In the genomic region with DNA sequence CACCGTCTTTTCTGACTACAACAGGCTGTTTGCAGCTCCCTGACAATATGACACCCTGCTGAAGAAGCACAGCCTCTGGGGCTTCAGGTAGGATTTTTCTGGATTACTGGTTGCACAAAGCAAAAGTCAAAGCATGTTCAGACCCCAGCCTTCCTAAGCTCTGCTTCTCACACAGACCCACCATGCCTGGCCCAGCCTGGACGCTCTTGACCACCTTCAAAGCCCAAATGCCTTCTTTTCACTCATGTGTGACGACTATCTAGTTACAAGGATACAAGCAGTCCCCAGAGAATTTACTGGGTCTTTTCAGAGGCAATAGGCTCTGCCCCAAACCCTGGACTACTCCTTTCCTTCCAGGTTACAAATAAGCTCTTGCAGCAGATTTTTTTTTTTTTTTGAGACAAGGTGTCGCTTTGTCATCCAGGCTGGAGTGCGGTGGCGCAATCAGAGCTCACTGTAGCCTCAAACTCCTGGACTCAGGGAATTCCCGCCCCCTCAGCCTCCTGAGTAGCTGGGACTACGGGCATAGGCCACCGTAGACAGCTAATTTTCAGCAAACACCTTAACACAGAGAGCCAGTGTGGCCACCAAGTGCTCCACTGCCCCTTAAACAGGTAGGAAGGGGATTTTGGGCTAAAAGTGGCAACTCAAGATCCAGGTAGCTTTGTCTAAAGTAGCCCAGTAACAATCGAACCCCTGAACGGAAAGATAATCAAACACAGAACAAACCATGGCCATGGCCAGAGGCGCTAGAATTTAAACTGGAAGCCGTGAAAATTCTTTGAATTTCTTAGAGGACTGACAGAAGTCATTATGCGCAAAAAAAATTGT, we compare ENCODE assay signal across 1 cellular context.
TF ChIP-seq lines count a peak whose summit lies in the region.

No MANE protein-coding gene starts in this region.

TF ChIP-seq in HepG2, 621 proteins besides CTCF, POLR2A, EP300 and RAD21 (continued from another document and continues in another):
- peak; percentile 20; the same call in 1 of the 2 replicates for TF ChIP-seq HNF1B (CRISPR knock-in tag; IDR thresholded peaks at IDR 0.05)
- peak; percentile 28; the same call in 1 of the 2 replicates for TF ChIP-seq SOX13 (IDR thresholded peaks at IDR 0.05)
- TF ChIP-seq SOX13 (CRISPR knock-in tag; conservative IDR thresholded peaks at IDR 0.05 in 1 of 2, IDR thresholded peaks at IDR 0.05 in 1 of 2), result peak in 1 of 2 experiments; percentile 89; a peak in 2 of 4 replicates
- no peak for TF ChIP-seq SP4 (CRISPR knock-in tag; IDR thresholded peaks at IDR 0.05)
- TF ChIP-seq DPF2 (CRISPR knock-in tag; IDR thresholded peaks at IDR 0.05; ENCODE audit: borderline replicate concordance, low read depth), result peak; percentile 69
- no peak; the same call in 1 of the 2 replicates for TF ChIP-seq MAFF (IDR thresholded peaks at IDR 0.05; ENCODE audit: low read depth, low read length)
- 0 out of 2 replicates have a peak, but pooled peaks have one; percentile 61 for TF ChIP-seq ZNF383 (CRISPR knock-in tag; IDR thresholded peaks at IDR 0.05; ENCODE audit: borderline replicate concordance)
- no peak for TF ChIP-seq MED13 (CRISPR knock-in tag; IDR thresholded peaks at IDR 0.05)
- no peak for TF ChIP-seq RORA (CRISPR knock-in tag; IDR thresholded peaks at IDR 0.05)
- TF ChIP-seq PLSCR1 (CRISPR knock-in tag; IDR thresholded peaks at IDR 0.05; ENCODE audit: borderline replicate concordance), result no peak
- TF ChIP-seq, protein P1, sequence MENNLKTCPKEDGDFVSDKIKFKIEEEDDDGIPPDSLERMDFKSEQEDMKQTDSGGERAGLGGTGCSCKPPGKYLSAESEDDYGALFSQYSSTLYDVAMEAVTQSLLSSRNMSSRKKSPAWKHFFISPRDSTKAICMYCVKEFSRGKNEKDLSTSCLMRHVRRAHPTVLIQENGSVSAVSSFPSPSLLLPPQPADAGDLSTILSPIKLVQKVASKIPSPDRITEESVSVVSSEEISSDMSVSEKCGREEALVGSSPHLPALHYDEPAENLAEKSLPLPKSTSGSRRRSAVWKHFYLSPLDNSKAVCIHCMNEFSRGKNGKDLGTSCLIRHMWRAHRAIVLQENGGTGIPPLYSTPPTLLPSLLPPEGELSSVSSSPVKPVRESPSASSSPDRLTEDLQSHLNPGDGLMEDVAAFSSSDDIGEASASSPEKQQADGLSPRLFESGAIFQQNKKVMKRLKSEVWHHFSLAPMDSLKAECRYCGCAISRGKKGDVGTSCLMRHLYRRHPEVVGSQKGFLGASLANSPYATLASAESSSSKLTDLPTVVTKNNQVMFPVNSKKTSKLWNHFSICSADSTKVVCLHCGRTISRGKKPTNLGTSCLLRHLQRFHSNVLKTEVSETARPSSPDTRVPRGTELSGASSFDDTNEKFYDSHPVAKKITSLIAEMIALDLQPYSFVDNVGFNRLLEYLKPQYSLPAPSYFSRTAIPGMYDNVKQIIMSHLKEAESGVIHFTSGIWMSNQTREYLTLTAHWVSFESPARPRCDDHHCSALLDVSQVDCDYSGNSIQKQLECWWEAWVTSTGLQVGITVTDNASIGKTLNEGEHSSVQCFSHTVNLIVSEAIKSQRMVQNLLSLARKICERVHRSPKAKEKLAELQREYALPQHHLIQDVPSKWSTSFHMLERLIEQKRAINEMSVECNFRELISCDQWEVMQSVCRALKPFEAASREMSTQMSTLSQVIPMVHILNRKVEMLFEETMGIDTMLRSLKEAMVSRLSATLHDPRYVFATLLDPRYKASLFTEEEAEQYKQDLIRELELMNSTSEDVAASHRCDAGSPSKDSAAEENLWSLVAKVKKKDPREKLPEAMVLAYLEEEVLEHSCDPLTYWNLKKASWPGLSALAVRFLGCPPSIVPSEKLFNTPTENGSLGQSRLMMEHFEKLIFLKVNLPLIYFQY (CRISPR knock-in tag; IDR thresholded peaks at IDR 0.05; ENCODE audit: borderline replicate concordance), result no peak
- no peak for TF ChIP-seq ARID2 (CRISPR knock-in tag; IDR thresholded peaks at IDR 0.05; ENCODE audit: borderline replicate concordance)
- TF ChIP-seq, protein P2, sequence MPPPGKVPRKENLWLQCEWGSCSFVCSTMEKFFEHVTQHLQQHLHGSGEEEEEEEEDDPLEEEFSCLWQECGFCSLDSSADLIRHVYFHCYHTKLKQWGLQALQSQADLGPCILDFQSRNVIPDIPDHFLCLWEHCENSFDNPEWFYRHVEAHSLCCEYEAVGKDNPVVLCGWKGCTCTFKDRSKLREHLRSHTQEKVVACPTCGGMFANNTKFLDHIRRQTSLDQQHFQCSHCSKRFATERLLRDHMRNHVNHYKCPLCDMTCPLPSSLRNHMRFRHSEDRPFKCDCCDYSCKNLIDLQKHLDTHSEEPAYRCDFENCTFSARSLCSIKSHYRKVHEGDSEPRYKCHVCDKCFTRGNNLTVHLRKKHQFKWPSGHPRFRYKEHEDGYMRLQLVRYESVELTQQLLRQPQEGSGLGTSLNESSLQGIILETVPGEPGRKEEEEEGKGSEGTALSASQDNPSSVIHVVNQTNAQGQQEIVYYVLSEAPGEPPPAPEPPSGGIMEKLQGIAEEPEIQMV (CRISPR knock-in tag; IDR thresholded peaks at IDR 0.05; ENCODE audit: low read depth), result peak; percentile 58; the same call in 1 of the 2 replicates
- TF ChIP-seq ZNF549 (CRISPR knock-in tag; IDR thresholded peaks at IDR 0.05), result no peak
- no peak for TF ChIP-seq HOXA5 (CRISPR knock-in tag; IDR thresholded peaks at IDR 0.05)
- no peak for TF ChIP-seq ZBTB38 (CRISPR knock-in tag; IDR thresholded peaks at IDR 0.05)
- peak; percentile 18; the same call in 1 of the 2 replicates for TF ChIP-seq TCF7 (IDR thresholded peaks at IDR 0.05; ENCODE audit: low read depth)
- TF ChIP-seq ZBTB33 (CRISPR knock-in tag; IDR thresholded peaks at IDR 0.05), result no peak
- no peak for TF ChIP-seq HDAC6 (IDR thresholded peaks at IDR 0.05; ENCODE audit: low read depth, low read length)
- peak; percentile 84 for TF ChIP-seq XRCC5 (optimal IDR thresholded peaks at IDR 0.05; ENCODE audit: low read length)
- TF ChIP-seq ZNF101 (CRISPR knock-in tag; IDR thresholded peaks at IDR 0.05; ENCODE audit: borderline replicate concordance, low read depth), result no peak
- TF ChIP-seq, protein P3, sequence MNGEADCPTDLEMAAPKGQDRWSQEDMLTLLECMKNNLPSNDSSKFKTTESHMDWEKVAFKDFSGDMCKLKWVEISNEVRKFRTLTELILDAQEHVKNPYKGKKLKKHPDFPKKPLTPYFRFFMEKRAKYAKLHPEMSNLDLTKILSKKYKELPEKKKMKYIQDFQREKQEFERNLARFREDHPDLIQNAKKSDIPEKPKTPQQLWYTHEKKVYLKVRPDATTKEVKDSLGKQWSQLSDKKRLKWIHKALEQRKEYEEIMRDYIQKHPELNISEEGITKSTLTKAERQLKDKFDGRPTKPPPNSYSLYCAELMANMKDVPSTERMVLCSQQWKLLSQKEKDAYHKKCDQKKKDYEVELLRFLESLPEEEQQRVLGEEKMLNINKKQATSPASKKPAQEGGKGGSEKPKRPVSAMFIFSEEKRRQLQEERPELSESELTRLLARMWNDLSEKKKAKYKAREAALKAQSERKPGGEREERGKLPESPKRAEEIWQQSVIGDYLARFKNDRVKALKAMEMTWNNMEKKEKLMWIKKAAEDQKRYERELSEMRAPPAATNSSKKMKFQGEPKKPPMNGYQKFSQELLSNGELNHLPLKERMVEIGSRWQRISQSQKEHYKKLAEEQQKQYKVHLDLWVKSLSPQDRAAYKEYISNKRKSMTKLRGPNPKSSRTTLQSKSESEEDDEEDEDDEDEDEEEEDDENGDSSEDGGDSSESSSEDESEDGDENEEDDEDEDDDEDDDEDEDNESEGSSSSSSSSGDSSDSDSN (CRISPR knock-in tag; IDR thresholded peaks at IDR 0.05), result peak; percentile 43
- TF ChIP-seq NFYB (CRISPR knock-in tag; IDR thresholded peaks at IDR 0.05), result no peak
- TF ChIP-seq, protein P4, sequence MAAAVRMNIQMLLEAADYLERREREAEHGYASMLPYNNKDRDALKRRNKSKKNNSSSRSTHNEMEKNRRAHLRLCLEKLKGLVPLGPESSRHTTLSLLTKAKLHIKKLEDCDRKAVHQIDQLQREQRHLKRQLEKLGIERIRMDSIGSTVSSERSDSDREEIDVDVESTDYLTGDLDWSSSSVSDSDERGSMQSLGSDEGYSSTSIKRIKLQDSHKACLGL (CRISPR knock-in tag; IDR thresholded peaks at IDR 0.05), result no peak
- no peak; the same call in 1 of the 2 replicates for TF ChIP-seq FOXO1 (CRISPR knock-in tag; IDR thresholded peaks at IDR 0.05)
- TF ChIP-seq ARID5B (CRISPR knock-in tag; IDR thresholded peaks at IDR 0.05), result peak; percentile 52; the same call in 1 of the 2 replicates
- TF ChIP-seq TSC22D2 (CRISPR knock-in tag; IDR thresholded peaks at IDR 0.05; ENCODE audit: borderline replicate concordance), result no peak
- TF ChIP-seq STAT6 (CRISPR knock-in tag; IDR thresholded peaks at IDR 0.05; ENCODE audit: borderline replicate concordance), result 0 out of 2 replicates have a peak, but pooled peaks have one; percentile 11
- no peak for TF ChIP-seq ZNF83 (CRISPR knock-in tag; IDR thresholded peaks at IDR 0.05; ENCODE audit: borderline replicate concordance)
- TF ChIP-seq MXD3 (CRISPR knock-in tag; IDR thresholded peaks at IDR 0.05), result no peak
- TF ChIP-seq CHD2 (IDR thresholded peaks at IDR 0.05; ENCODE audit: low read depth, low read length), result no peak
